Comparison of ENCODE assay signal across 9 cellular contexts in the genomic region with DNA sequence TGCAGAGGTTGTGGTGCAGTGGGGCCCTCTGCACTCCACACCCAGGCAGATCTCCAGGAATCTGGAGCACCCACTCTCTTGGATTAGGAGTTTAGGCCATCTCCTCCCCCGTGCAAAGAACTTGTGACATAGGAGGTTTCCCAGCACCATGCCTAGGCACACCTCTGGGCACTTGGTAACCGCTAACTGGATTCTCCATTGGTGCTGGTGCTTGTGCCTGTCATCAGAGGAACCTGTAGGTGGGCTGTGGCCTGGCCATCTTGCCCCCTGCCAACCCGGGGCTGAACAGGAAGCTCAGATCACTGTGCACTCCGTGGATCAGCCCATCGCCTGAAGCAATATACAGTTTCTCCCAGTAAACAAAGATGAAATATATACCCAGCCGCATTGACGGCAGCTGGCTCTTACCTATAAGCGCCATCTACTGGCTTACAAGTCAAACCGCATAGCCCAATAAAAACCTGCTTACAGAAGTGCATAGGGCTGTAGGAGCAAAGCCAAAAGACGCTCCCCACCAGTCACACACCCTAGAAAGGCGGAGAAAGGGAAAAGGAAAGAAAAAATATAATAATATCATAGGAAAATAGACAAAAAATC. TPM values are rescaled to one million over a fixed set of nuclear protein-coding genes. Genes with fewer than 3 reads are reported as not detected.
A peak's percentile ranks its signal among the peaks of the same experiment; 100 is the strongest.
DNase-seq lines count a peak whose midpoint lies in the region; ATAC-seq and TF ChIP-seq lines count a peak whose summit lies in the region.
"Had no signal": no experiment of that assay in that cellular context is flagged by ENCODE, and none has a peak within 500 bp of the region (broad histone marks: within the 10 kb centered on the region; RNA-seq: fewer than 3 reads in every experiment).

No MANE protein-coding gene starts in this region.

- peak; percentile 66 for TF ChIP-seq CTCF in fibroblast of mammary gland (conservative IDR thresholded peaks at IDR 0.05; ENCODE audit: control insufficient read depth, insufficient read depth, low read depth, low read length)

- H3K4me3 ChIP-seq in SJCRH30 = no peak overlapping the region
- H3K4me3 ChIP-seq in fibroblast of mammary gland (ENCODE audit: control insufficient read depth, low read depth, low read length) = no peak overlapping the region
- H3K4me3 ChIP-seq: upper lobe of left lung had no signal

- no peaks in the 10 kb centered on the region for H3K4me1 ChIP-seq in SJCRH30
- H3K4me1 ChIP-seq: upper lobe of left lung had no signal

- no peak overlapping the region for H3K27ac ChIP-seq in SJCRH30
- H3K27ac ChIP-seq: upper lobe of left lung had no signal

- DNase-seq in stimulated activated CD4-positive, alpha-beta T cell treated with anti-CD3 and anti-CD28 coated beads, Interleukin-2, amount 100 ng/mL, for 24 hours = peak; percentile 10 to 18
- DNase-seq in stimulated activated CD4-positive, alpha-beta T cell treated with anti-CD3 and anti-CD28 coated beads, Interleukin-2, amount 100 ng/mL, for 48 hours = no peak
- DNase-seq in LHCN-M2 (ENCODE audit: low read depth) (peak; percentile 51), SJCRH30 (peak; percentile 54 to 71), fibroblast of mammary gland (ENCODE audit: low read depth) (peak; percentile 63)
- DNase-seq: upper lobe of left lung had no signal

- H3K36me3 ChIP-seq in SJCRH30 = no peaks in the 10 kb centered on the region
- H3K36me3 ChIP-seq: upper lobe of left lung had no signal

- H3K27me3 ChIP-seq in SJCRH30 = no peaks in the 10 kb centered on the region
- H3K27me3 ChIP-seq: upper lobe of left lung had no signal

- no peaks in the 10 kb centered on the region for H3K9me3 ChIP-seq in SJCRH30 (replicated peaks)
- H3K9me3 ChIP-seq: upper lobe of left lung had no signal

- ATAC-seq in GM21825 (IDR thresholded peaks at IDR 0.05; ENCODE audit: unreplicated experiment) (peak; percentile 81), GM19455 (IDR thresholded peaks at IDR 0.05; ENCODE audit: unreplicated experiment) (no peak), GM19452 (IDR thresholded peaks at IDR 0.05; ENCODE audit: unreplicated experiment) (no peak)

RNA-seq across cellular contexts. Expression of a gene that starts 19.1 kb away (rescaled TPM):
- not detected in 2 replicates for total RNA-seq in LHCN-M2 (2014; rRNA removed)
- not detected for polyA plus RNA-seq in LHCN-M2 (2012)
- total RNA-seq in SJCRH30 (2014; rRNA removed; shearing (Covaris generic)) = not detected in 2 replicates
- total RNA-seq: upper lobe of left lung had no signal

RNA-seq across cellular contexts. Expression of a gene that starts 43.5 kb away (rescaled TPM):
- total RNA-seq in LHCN-M2 (2014; rRNA removed) = not detected in 2 replicates
- polyA plus RNA-seq in LHCN-M2 (2012) = not detected
- 0.12 and 0.13 TPM in 2 replicates for total RNA-seq in SJCRH30 (2014; rRNA removed; shearing (Covaris generic))

Comparison
In these comparisons a context has a peak if more than half of its experiments do, and no peak if none do; other contexts are left out.
1. DNase-seq: peak in stimulated activated CD4-positive, alpha-beta T cell treated with anti-CD3 and anti-CD28 coated beads, Interleukin-2, amount 100 ng/mL, for 24 hours (2 of 2), LHCN-M2 (single experiment), SJCRH30 (2 of 2) and fibroblast of mammary gland (single experiment); none in stimulated activated CD4-positive, alpha-beta T cell treated with anti-CD3 and anti-CD28 coated beads, Interleukin-2, amount 100 ng/mL, for 48 hours (0 of 2).